In the genomic region with DNA sequence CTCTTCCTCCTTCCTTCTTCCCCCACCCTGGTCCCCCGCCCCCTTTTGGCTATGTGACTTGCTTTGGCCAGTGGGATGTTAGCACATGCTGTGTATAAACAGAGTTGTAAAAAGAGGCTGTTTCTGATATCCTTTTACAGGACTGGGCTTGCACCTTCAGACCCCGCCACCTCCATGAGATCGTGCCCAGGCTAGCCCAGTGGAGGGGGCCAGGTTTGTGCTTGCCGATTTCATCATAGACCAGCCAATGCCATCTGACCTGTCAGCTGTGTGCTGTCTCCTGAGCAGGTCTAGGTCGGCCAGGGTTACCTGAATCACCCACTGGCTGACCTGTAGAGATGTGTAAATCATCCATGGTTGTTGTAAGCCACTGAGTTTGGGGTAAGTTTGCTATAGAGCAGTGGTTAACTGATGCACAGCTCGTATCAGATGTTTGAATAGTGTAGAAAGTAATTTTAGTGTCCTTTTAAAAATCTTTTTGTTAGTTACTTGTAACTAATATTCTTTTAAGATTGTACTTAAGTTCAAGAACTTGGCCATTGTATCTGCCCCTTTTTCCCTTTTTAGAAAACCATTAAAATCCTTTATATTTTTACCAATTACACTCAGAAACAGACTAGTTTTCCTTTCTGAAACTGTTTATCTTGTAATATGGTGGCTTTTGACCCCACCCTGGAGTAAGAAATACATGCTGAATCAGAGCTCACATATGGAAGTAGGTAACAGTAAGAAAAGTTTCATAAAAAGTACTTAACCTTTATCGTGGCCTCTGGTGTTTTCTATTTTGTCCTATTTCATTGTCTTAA, we compare ENCODE assay signal across 1 cellular context.
TF ChIP-seq lines count a peak whose summit lies in the region.

No MANE protein-coding gene starts in this region.

TF ChIP-seq in K562, 482 proteins besides CTCF, POLR2A, EP300 and RAD21 (continued from another document):
- TF ChIP-seq AFF1 (IDR thresholded peaks at IDR 0.05; ENCODE audit: low read depth in 1 of 2, partially characterized antibody in 2 of 2) = peak in 1 of 2 experiments; percentile 22
- TF ChIP-seq ZNF512 (tag; IDR thresholded peaks at IDR 0.05) = peak; percentile 56
- TF ChIP-seq XRCC4 (IDR thresholded peaks at IDR 0.05; ENCODE audit: extremely low read depth, insufficient read depth, insufficient read length) = no peak
- no peak for TF ChIP-seq TCF7L2 (IDR thresholded peaks at IDR 0.05; ENCODE audit: low read depth, low read length)
- no peak for TF ChIP-seq CTBP1 (IDR thresholded peaks at IDR 0.05; ENCODE audit: borderline replicate concordance)
- TF ChIP-seq, protein P1, sequence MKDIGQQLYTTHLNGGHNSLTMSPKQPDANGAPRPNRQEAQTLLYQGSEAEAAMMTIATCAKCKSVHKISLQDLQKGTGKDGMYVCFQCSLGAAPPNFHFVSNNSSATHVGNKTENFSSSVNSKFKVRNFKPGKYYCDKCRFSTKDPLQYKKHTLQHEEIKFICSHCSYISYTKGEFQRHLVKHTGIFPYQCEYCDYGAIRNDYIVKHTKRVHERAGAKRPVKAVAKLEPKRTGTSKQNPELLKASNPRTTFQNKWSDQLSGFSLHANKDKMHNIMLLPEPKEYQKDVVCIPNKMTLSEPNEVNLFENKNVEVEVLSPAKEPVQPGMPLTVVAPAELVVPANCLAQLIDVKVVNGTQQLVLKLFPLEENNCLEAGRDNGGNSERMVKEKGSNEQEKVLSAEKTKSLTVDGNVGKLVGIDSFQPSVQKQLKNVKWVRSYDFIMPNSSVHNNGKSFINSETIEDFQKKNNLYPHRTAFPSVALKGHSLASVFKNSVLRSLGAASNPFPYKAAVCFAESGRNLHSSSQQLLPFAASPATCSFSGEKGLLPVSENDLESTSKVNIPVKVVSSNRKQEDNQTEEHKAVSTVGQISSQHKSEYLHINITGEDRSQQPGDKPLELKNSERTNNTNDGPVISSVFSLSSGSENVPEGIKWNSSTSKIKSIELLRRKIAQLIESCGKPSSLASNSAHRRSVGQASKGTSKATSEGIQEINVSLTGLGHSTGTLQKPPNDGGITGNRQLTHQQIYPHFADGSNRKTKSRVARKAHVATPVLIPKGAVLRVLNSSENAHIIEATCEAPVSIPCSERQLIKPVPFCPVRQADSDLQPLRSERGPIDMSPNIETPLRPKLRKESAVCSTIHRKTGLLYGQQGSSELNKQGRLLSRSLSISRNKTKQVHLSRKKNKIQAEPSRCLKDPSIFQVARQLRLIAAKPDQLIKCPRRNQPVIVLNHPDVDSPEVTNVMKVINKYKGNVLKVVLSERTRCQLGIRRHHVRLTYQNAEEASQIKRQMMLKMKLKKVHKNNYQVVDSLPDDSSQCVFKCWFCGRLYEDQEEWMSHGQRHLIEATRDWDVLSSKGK (CRISPR knock-in tag; IDR thresholded peaks at IDR 0.05) = no peak
- TF ChIP-seq FOXK1 (CRISPR knock-in tag; IDR thresholded peaks at IDR 0.05; ENCODE audit: borderline replicate concordance) = no peak
TF ChIP-seq in K562: peak in this region for 6.
